In the genomic region with DNA sequence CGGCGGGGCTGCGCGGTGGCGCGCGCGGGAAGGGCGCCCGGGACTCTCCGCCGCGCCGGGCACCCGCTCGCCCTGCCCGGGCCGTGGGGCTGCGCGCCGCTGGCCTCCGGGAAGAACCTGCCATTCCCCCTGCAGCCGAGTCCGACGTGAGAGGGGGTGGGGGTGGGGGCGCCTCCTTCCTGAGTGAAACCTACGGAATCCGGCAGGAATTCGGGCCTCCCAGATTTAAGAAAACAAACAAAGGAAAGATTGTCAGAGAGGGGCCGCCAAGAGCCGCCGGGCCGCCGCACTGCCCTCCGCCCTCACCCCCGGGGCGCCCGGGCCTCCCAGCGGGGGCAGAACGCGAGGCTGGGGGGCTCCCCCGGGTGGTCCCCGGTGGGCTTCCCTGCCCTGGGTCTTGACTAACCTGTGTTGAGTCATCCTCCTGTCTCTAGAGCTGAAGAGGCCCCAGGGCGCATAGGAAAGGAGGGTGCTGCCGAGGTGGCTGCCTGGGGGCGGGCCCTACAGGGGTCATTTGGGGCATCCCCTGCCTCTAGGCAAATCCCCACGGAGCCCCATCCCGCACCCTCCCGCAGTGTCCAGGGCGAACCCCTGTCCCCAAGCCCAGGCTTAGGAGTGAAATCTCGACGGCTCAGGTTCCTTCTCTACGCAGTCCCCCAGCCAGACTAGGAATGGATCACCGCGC, we compare ENCODE assay signal across 8 cellular contexts. TPM values are rescaled to one million over a fixed set of nuclear protein-coding genes. Genes with fewer than 3 reads are reported as not detected.
A peak's percentile ranks its signal among the peaks of the same experiment; 100 is the strongest.
DNase-seq lines count a peak whose midpoint lies in the region; ATAC-seq, FAIRE-seq and TF ChIP-seq lines count a peak whose summit lies in the region.

No MANE protein-coding gene starts in this region.

- no peaks in the 10 kb centered on the region for H3K9me3 ChIP-seq in A549

- peak; percentile 64 to 75 for ATAC-seq in A549
- ATAC-seq in left ventricle myocardium superior: peak; percentile 51
- ATAC-seq in sciatic nerve: peak; percentile 38
- no peak for ATAC-seq in HG03571 (IDR thresholded peaks at IDR 0.05; ENCODE audit: unreplicated experiment)

- WGBS in A549 (ENCODE audit: missing lambda C conversion rate): 22% methylated on average over 21 of the region's 55 CpGs

- FAIRE-seq in A549 (lab: Jason Lieb, UNC): no peak

- no peak for TF ChIP-seq POLR2A in A549 (IDR thresholded peaks at IDR 0.05; ENCODE audit: low read length)

- peak overlapping the region; percentile 54 for H3K4me3 ChIP-seq in A549
- H3K4me3 ChIP-seq in GM12865 (ENCODE audit: low read depth, low read length): peak overlapping the region; percentile 17
- H3K4me3 ChIP-seq in WI38 (ENCODE audit: low read depth, low read length): peak overlapping the region; percentile 36

- H3K4me1 ChIP-seq in A549: peaks cover 13% of the 10 kb centered on the region; the same call in 2 of the 3 replicates

- TF ChIP-seq EP300 in A549 (IDR thresholded peaks at IDR 0.05): no peak

- H3K27ac ChIP-seq in A549: peak overlapping the region; percentile 78 to 89

- POLR2A ChIA-PET in A549 (lab: Yijun Ruan, JAX): no interaction called here

- TF ChIP-seq RAD21 in A549 (conservative IDR thresholded peaks at IDR 0.05 in 1 of 2, IDR thresholded peaks at IDR 0.05 in 1 of 2): no peak

- peak overlapping the region; percentile 99 for H3K4me2 ChIP-seq in A549

- intact Hi-C loops in left ventricle myocardium superior (cut with micrococcal nuclease): no loop called here
- intact Hi-C loops in sciatic nerve (cut with DNase I): no loop called here

- TF ChIP-seq CTCF in A549 (IDR thresholded peaks at IDR 0.05): no peak
- TF ChIP-seq CTCF in GM12865 (IDR thresholded peaks at IDR 0.05; ENCODE audit: insufficient read depth, low read depth, low read length, missing control alignments): no peak
- no peak for TF ChIP-seq CTCF in WI38 (IDR thresholded peaks at IDR 0.05; ENCODE audit: low read depth, low read length)

- CTCF ChIA-PET in A549 (lab: Yijun Ruan, JAX): no interaction called here

- DNase-seq in A549 (ENCODE audit: low read depth in 1 of 2, low spot score in 1 of 2) (peak; percentile 21 to 27), GM12865 (ENCODE audit: low read depth) (peak; percentile 49), left ventricle myocardium superior (peak; percentile 43), sciatic nerve (ENCODE audit: low spot score) (peak; percentile 69), HT-29 (ENCODE audit: low spot score) (no peak), HCEC 1CT (no peak)

TF ChIP-seq in A549, 52 proteins besides CTCF, POLR2A, EP300 and RAD21:
- TF ChIP-seq CBX2 (IDR thresholded peaks at IDR 0.05; ENCODE audit: borderline replicate concordance, low read depth) (no peak), SMC3 (IDR thresholded peaks at IDR 0.05) (no peak), EHMT2 (IDR thresholded peaks at IDR 0.05; ENCODE audit: low read depth) (no peak), ZSCAN20 (CRISPR knock-in tag; IDR thresholded peaks at IDR 0.05) (no peak), HOXB5 (CRISPR knock-in tag; IDR thresholded peaks at IDR 0.05) (no peak), RARB (CRISPR knock-in tag; IDR thresholded peaks at IDR 0.05) (no peak), ESRRA (IDR thresholded peaks at IDR 0.05; ENCODE audit: borderline replicate concordance, low read length) (no peak), RCOR1 (IDR thresholded peaks at IDR 0.05; ENCODE audit: low read depth, low read length) (no peak), GATA3 (IDR thresholded peaks at IDR 0.05; ENCODE audit: borderline replicate concordance) (no peak)
- TF ChIP-seq, protein P1, sequence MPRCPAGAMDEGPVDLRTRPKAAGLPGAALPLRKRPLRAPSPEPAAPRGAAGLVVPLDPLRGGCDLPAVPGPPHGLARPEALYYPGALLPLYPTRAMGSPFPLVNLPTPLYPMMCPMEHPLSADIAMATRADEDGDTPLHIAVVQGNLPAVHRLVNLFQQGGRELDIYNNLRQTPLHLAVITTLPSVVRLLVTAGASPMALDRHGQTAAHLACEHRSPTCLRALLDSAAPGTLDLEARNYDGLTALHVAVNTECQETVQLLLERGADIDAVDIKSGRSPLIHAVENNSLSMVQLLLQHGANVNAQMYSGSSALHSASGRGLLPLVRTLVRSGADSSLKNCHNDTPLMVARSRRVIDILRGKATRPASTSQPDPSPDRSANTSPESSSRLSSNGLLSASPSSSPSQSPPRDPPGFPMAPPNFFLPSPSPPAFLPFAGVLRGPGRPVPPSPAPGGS (IDR thresholded peaks at IDR 0.05): no peak
- TF ChIP-seq, protein P2, sequence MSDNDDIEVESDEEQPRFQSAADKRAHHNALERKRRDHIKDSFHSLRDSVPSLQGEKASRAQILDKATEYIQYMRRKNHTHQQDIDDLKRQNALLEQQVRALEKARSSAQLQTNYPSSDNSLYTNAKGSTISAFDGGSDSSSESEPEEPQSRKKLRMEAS (IDR thresholded peaks at IDR 0.05): no peak

RNA-seq across cellular contexts. Expression of a gene that starts 42.2 kb away (rescaled TPM):
- polyA plus RNA-seq in A549 (2011; rRNA removed): 2.6 and 3.2 TPM in 2 replicates
- 8.7 and 13.3 TPM in 2 replicates for polyA plus RNA-seq in A549 (2012; cell fraction: cytosol; rRNA removed)
- polyA plus RNA-seq in A549 (2012; cell fraction: nucleus; rRNA removed): 12.8 and 21.3 TPM in 2 replicates
- polyA plus RNA-seq in A549 (2017; fragmentation: RNase III; extraction: RNeasy Plus Mini Kit Qiagen cat#74134 plus additional on column Dnase treatment): 12.5 to 14.5 TPM (median 14.2 TPM) in 3 replicates
- polyA minus RNA-seq in A549 (2011; rRNA and poly(A)+ RNA removed): 4.1 and 5.5 TPM in 2 replicates
- total RNA-seq in left ventricle myocardium superior: 16.8 TPM
- 39.2 TPM for total RNA-seq in sciatic nerve
- 17.2 and 18.4 TPM in 2 replicates for total RNA-seq in HT-29 (2014; rRNA removed; shearing (Covaris generic))

Comparison
In these comparisons a context has a peak if more than half of its experiments do, and no peak if none do; other contexts are left out.
1. DNase-seq: peak in A549 (2 of 2), GM12865 (single experiment), left ventricle myocardium superior (single experiment) and sciatic nerve (single experiment); none in HT-29 (single experiment) and HCEC 1CT (single experiment).
2. Peak in every context shown above with its lines, with median percentiles within 50 percentile points of each other: H3K4me3 ChIP-seq.